9 cellular contexts compared by ENCODE assay signal in the genomic region with DNA sequence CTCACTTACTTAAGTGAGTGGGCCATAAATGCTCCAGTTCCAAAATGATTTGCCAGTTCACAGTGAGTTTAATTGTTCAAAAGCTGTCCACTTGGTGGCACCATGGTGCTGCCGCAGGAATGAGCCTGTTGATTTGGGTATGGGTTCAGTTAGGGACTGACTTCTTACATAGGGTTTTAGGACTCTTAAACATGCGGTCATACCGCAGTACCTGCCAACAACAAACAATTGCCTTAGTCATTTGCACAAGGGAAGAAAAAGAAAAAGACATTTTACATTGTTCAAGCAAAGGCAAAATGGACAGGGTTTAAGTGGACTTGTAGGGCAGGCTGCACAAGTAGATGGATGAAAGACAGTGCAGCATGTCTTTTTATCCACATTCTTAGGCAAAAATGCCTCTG.
DNase-seq lines count a peak whose midpoint lies in the region; ATAC-seq, FAIRE-seq and TF ChIP-seq lines count a peak whose summit lies in the region.
"Had no signal": no experiment of that assay in that cellular context is flagged by ENCODE, and none has a peak within 500 bp of the region (broad histone marks: within the 10 kb centered on the region; RNA-seq: fewer than 3 reads in every experiment).

No MANE protein-coding gene starts in this region.

- intact Hi-C loops in left cardiac atrium (cut with DNase I): no loop called here

- H3K4me3 Mint-ChIP-seq in activated naive CD8-positive, alpha-beta T cell treated with anti-CD3 and anti-CD28 coated beads, Interleukin-2, amount 10 ng/mL, durations not matched to agents 7 days and 5 days: no peak overlapping the region
- H3K4me3 Mint-ChIP-seq: activated naive CD4-positive, alpha-beta T cell treated with anti-CD3 and anti-CD28 coated beads, Interleukin-2, amount 50 U/mL, for 24 hours had no signal

- H3K27me3 Mint-ChIP-seq in activated naive CD8-positive, alpha-beta T cell treated with anti-CD3 and anti-CD28 coated beads, Interleukin-2, amount 10 ng/mL, durations not matched to agents 7 days and 5 days: peaks cover 15% of the 10 kb centered on the region

- peak; percentile 81 for FAIRE-seq in HTR-8/SVneo (lab: Jason Lieb, UNC)

- H3K9me2 ChIP-seq in DOHH2 (replicated peaks; ENCODE audit: control insufficient read depth, low read length) (no peaks in the 10 kb centered on the region), OCI-LY1 (ENCODE audit: low read depth, low read length) (no peaks in the 10 kb centered on the region)

- no peak overlapping the region for H2AFZ ChIP-seq in OCI-LY1 (ENCODE audit: low read length)

- no peaks in the 10 kb centered on the region for H4K20me1 ChIP-seq in DOHH2 (ENCODE audit: control insufficient read depth, insufficient read depth, low read depth, low read length)
- H4K20me1 ChIP-seq in OCI-LY1 (ENCODE audit: insufficient read depth, low read length): no peaks in the 10 kb centered on the region

- peak; percentile 92 for ATAC-seq in GM21367 (IDR thresholded peaks at IDR 0.05; ENCODE audit: unreplicated experiment)
- ATAC-seq in activated naive CD8-positive, alpha-beta T cell treated with anti-CD3 and anti-CD28 coated beads, Interleukin-2, amount 10 ng/mL, durations not matched to agents 7 days and 5 days (ENCODE audit: low read depth): peak; percentile 66
- ATAC-seq in left cardiac atrium: peak; percentile 75 to 76

- no peaks in the 10 kb centered on the region for H3K9me3 Mint-ChIP-seq in activated naive CD8-positive, alpha-beta T cell treated with anti-CD3 and anti-CD28 coated beads, Interleukin-2, amount 10 ng/mL, durations not matched to agents 7 days and 5 days
- H3K9me3 Mint-ChIP-seq: activated naive CD4-positive, alpha-beta T cell treated with anti-CD3 and anti-CD28 coated beads, Interleukin-2, amount 50 U/mL, for 24 hours had no signal

- H3F3A ChIP-seq in DOHH2 (ENCODE audit: control insufficient read depth, insufficient read depth) (no peaks in the 10 kb centered on the region), OCI-LY1 (ENCODE audit: insufficient read depth, low read length) (no peaks in the 10 kb centered on the region)

- DNase-seq in HTR-8/SVneo (ENCODE audit: insufficient read length, low spot score) (peak; percentile 56), left cardiac atrium (no peak), retinal pigment epithelial cell (ENCODE audit: low read depth) (peak; percentile 27), 8988T (no peak)
- peak; percentile 39 for DNase-seq in activated naive CD8-positive, alpha-beta T cell treated with anti-CD3 and anti-CD28 coated beads, Interleukin-2, amount 10 ng/mL, durations not matched to agents 7 days and 5 days

- no peaks in the 10 kb centered on the region for H3K36me3 ChIP-seq in DOHH2 (ENCODE audit: control insufficient read depth, low read length)
- H3K36me3 ChIP-seq in OCI-LY1 (ENCODE audit: insufficient read depth, low read length): no peaks in the 10 kb centered on the region

- peak; percentile 76 for TF ChIP-seq CTCF in DOHH2 (IDR thresholded peaks at IDR 0.05; ENCODE audit: low read depth, low read length, poor library complexity, severe bottlenecking)
- TF ChIP-seq CTCF in OCI-LY1 (IDR thresholded peaks at IDR 0.05; ENCODE audit: low read length): peak; percentile 77
- peak; percentile 75 for TF ChIP-seq CTCF in retinal pigment epithelial cell (conservative IDR thresholded peaks at IDR 0.05; ENCODE audit: low read depth, low read length)

- no peak overlapping the region for H3K27ac Mint-ChIP-seq in activated naive CD8-positive, alpha-beta T cell treated with anti-CD3 and anti-CD28 coated beads, Interleukin-2, amount 10 ng/mL, durations not matched to agents 7 days and 5 days
- H3K27ac Mint-ChIP-seq: activated naive CD4-positive, alpha-beta T cell treated with anti-CD3 and anti-CD28 coated beads, Interleukin-2, amount 50 U/mL, for 24 hours had no signal

- no peaks in the 10 kb centered on the region for H3K36me3 Mint-ChIP-seq in activated naive CD8-positive, alpha-beta T cell treated with anti-CD3 and anti-CD28 coated beads, Interleukin-2, amount 10 ng/mL, durations not matched to agents 7 days and 5 days
- H3K36me3 Mint-ChIP-seq: activated naive CD4-positive, alpha-beta T cell treated with anti-CD3 and anti-CD28 coated beads, Interleukin-2, amount 50 U/mL, for 24 hours had no signal

- H3K79me2 ChIP-seq in DOHH2 (ENCODE audit: control insufficient read depth, low read length) (no peaks in the 10 kb centered on the region), OCI-LY1 (ENCODE audit: insufficient read depth, low read length) (no peaks in the 10 kb centered on the region)

- H3K4me2 ChIP-seq in DOHH2 (ENCODE audit: low read length) (no peak overlapping the region), OCI-LY1 (ENCODE audit: low read length) (no peak overlapping the region)

- POLR2A ChIA-PET in activated naive CD8-positive, alpha-beta T cell treated with anti-CD3 and anti-CD28 coated beads, Interleukin-2, amount 10 ng/mL, durations not matched to agents 7 days and 5 days (lab: Charles Lee): no interaction called here

- H3K9me3 ChIP-seq in DOHH2 (ENCODE audit: control insufficient read depth, insufficient read depth, low read length): no peaks in the 10 kb centered on the region
- H3K9me3 ChIP-seq in OCI-LY1 (ENCODE audit: low read length): no peaks in the 10 kb centered on the region

- H3K4me1 Mint-ChIP-seq in activated naive CD8-positive, alpha-beta T cell treated with anti-CD3 and anti-CD28 coated beads, Interleukin-2, amount 10 ng/mL, durations not matched to agents 7 days and 5 days: peaks cover 2% of the 10 kb centered on the region
- H3K4me1 Mint-ChIP-seq: activated naive CD4-positive, alpha-beta T cell treated with anti-CD3 and anti-CD28 coated beads, Interleukin-2, amount 50 U/mL, for 24 hours had no signal

- H3K27me3 ChIP-seq in DOHH2 (ENCODE audit: control insufficient read depth, low read length) (peaks cover 7% of the 10 kb centered on the region; the same call in 1 of the 2 replicates), OCI-LY1 (ENCODE audit: insufficient read depth, low read length) (no peaks in the 10 kb centered on the region)

- H3K9ac ChIP-seq in OCI-LY1 (ENCODE audit: low read length): no peak overlapping the region

- H3K4me1 ChIP-seq in DOHH2 (ENCODE audit: control insufficient read depth, low read length): no peaks in the 10 kb centered on the region
- H3K4me1 ChIP-seq in OCI-LY1 (ENCODE audit: insufficient read depth, low read length, severe bottlenecking): no peaks in the 10 kb centered on the region

- no peak overlapping the region for H3K4me3 ChIP-seq in DOHH2 (ENCODE audit: low read length)
- no peak overlapping the region for H3K4me3 ChIP-seq in OCI-LY1 (ENCODE audit: low read depth, low read length, poor library complexity, severe bottlenecking)
- no peak overlapping the region for H3K4me3 ChIP-seq in retinal pigment epithelial cell (ENCODE audit: low read length)

- H3K27ac ChIP-seq in DOHH2 (ENCODE audit: low read depth, low read length) (no peak overlapping the region), OCI-LY1 (ENCODE audit: low read depth, low read length, poor library complexity, severe bottlenecking) (no peak overlapping the region)

Comparison
In these comparisons a context has a peak if more than half of its experiments do, and no peak if none do; other contexts are left out.
1. DNase-seq: peak in HTR-8/SVneo (single experiment), activated naive CD8-positive, alpha-beta T cell treated with anti-CD3 and anti-CD28 coated beads, Interleukin-2, amount 10 ng/mL, durations not matched to agents 7 days and 5 days (single experiment) and retinal pigment epithelial cell (single experiment); none in left cardiac atrium (single experiment) and 8988T (single experiment).
2. Peak in every context shown above with its lines, with median percentiles within 50 percentile points of each other: CTCF ChIP-seq and ATAC-seq.